ENCODE assay signal across 9 cellular contexts in the genomic region with DNA sequence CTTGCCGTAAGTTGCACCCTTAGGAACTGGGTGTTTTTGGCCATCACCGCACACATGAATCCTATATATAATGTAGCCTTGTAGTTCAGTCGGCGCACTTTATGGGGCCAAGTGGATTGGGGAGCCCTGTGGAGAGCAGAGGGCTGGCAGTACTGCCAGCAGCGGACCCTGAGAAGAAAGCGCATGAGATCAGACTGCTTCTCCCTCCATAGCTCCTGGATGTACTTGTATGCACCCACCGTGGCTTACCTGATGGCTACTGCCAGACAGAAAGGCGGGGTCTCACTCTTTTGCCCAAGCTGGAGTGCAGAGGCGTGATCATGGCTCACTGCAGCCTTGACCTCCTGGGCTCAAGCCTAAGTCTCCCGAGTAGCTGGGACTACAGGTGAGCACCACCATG. TPM values are rescaled to one million over a fixed set of nuclear protein-coding genes. Genes with fewer than 3 reads are reported as not detected.
"Had no signal": no experiment of that assay in that cellular context is flagged by ENCODE, and none has a peak within 500 bp of the region (broad histone marks: within the 10 kb centered on the region; RNA-seq: fewer than 3 reads in every experiment).

No MANE protein-coding gene starts in this region.

- FAIRE-seq: G401.6, GM12878, GM12891, GM12892, GM18507, GM19239 had no signal

- DNase-seq: GDM1, GF-D8 had no signal

- H3K4me3 ChIP-seq: GM12878 had no signal

- ATAC-seq: GM12878 had no signal

RNA-seq across cellular contexts. Expression of a gene that starts 32.8 kb away (rescaled TPM):
- total RNA-seq: G401, GM12878 had no signal
- polyA plus RNA-seq: GM12878 had no signal
